In the genomic region with DNA sequence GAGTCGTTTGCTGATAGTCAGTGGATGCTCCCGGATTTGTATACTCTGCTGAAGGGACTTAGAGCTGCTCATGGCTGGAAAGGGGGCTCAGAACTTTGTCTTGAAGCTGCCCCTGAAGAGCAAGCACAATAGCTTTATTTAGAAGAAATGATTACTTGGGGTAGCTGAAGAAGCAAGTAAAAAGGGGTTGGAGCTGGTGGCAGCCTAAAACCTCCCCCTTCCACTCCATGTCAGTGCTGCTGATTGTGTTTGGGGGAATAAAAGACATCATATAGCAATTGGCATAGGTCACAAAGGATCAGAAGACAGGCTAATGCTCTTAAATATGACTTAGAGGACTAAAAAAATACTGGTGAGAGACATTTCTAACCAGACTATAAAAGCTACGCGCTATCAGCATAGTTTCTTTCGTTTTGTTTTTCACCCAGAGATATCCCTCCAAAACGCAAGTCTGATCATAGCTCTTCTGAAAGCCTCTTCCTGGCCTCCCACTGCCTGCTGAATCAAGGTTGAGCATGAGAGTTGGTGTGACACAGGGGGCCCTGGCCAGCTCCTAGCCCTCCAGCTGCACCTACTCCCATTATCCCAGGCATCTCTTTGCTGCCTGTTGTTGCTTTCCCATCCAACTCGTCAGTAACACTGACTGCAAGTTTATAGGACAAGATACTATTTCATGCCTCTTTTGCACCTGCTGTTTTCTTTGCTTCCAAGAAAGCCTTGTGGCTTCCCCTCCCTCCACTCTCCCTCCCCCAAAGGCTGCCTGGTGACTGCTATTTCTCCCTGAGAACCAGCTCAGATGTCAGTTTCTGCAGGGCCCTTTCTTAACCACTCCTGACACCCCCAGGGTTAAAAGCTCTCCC, we compare ENCODE assay signal across 1 cellular context.
TF ChIP-seq lines count a peak whose summit lies in the region.

No MANE protein-coding gene starts in this region.

TF ChIP-seq in HEK293, 187 proteins besides CTCF, POLR2A, EP300 and RAD21:
- TF ChIP-seq ZNF837 (tag by site-specific recombination; IDR thresholded peaks at IDR 0.05), result no peak
- peak; percentile 75 for TF ChIP-seq PRDM4 (tag by site-specific recombination; IDR thresholded peaks at IDR 0.05)
